18 cellular contexts compared by ENCODE assay signal in the genomic region with DNA sequence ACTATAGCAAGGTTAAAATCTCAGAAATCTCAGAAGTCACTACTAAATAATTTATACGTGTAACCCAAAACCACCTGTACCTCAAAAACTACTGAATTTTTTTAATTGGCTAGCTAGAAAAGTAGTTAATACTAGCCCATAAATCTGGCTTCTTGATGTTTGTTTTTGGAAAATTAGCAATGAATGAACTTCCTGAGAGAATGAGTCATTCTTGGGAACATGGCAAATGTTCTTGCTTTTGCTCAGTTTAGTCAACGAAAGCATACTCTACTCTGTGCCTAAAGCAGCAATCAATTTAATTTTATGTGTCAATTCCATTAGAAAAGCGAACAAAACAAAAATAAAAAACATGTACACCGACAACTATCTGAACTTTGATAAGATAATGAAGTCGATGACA.
DNase-seq lines count a peak whose midpoint lies in the region; ATAC-seq, FAIRE-seq and TF ChIP-seq lines count a peak whose summit lies in the region.
"Had no signal": no experiment of that assay in that cellular context is flagged by ENCODE, and none has a peak within 500 bp of the region (broad histone marks: within the 10 kb centered on the region; RNA-seq: fewer than 3 reads in every experiment).

No MANE protein-coding gene starts in this region.

- H3K4me3 ChIP-seq in RWPE2 (ENCODE audit: severe bottlenecking) = no peak overlapping the region
- no peak overlapping the region for H3K4me3 ChIP-seq in epithelial cell of proximal tubule (ENCODE audit: low read depth, low read length)
- no peak overlapping the region for H3K4me3 ChIP-seq in mesenchymal stem cell (ENCODE audit: insufficient read depth in 1 of 2, low read depth in 1 of 2, low read length in 2 of 2)
- H3K4me3 ChIP-seq: GM12878, lung, SJSA1 had no signal

- DNase-seq in ELR (ENCODE audit: low read depth) (peak; percentile 44), RWPE2 (ENCODE audit: low spot score) (no peak), epithelial cell of proximal tubule (ENCODE audit: low read depth) (peak; percentile 26), mesenchymal stem cell (peak; percentile 27), GM19239 (ENCODE audit: insufficient read length, low spot score) (no peak), SHP77 treated with DMSO at 0.1 percent for 48 hours (lab: John Stamatoyannopoulos, UW) (no peak), NCI-H128 (lab: John Stamatoyannopoulos, UW; ENCODE audit: unreplicated experiment) (no peak)
- DNase-seq: activated CD4-positive, CD25-positive, alpha-beta regulatory T cell; cerebellar nuclear complex; COR-L47; GDM1; NCI-H526 treated with DMSO at 0.1 percent for 48 hours; stimulated activated naive CD8-positive, alpha-beta T cell treated with anti-CD3 and anti-CD28 coated beads, Interleukin-15, amount 100 ng/mL, for 72 hours had no signal

- H3K36me3 ChIP-seq in RWPE2 (ENCODE audit: low read depth) (no peaks in the 10 kb centered on the region), mesenchymal stem cell (ENCODE audit: control insufficient read depth in 1 of 2, insufficient read depth in 2 of 2, low read depth in 1 of 2, low read length in 2 of 2) (no peaks in the 10 kb centered on the region)
- H3K36me3 ChIP-seq: SJSA1 had no signal

- no peak overlapping the region for H4K91ac ChIP-seq in mesenchymal stem cell (ENCODE audit: low read length)

- H2AFZ ChIP-seq in mesenchymal stem cell (ENCODE audit: low read depth, low read length) = no peak overlapping the region

- H3K18ac ChIP-seq in mesenchymal stem cell (ENCODE audit: low read depth in 1 of 2, low read length in 2 of 2) = no peak overlapping the region

- no peak overlapping the region for H3K4me2 ChIP-seq in mesenchymal stem cell (ENCODE audit: low read length, poor library complexity, severe bottlenecking)

- WGBS in mesenchymal stem cell = 62% methylated on average over 4 of the region's 5 CpGs

- ATAC-seq in RWPE2 (ENCODE audit: low read depth) (peak; percentile 55; the same call in 2 of the 3 replicates), HG02678 (IDR thresholded peaks at IDR 0.05; ENCODE audit: unreplicated experiment) (no peak)
- ATAC-seq: GM12878; sciatic nerve; stimulated activated naive CD8-positive, alpha-beta T cell treated with anti-CD3 and anti-CD28 coated beads, Interleukin-15, amount 100 ng/mL, for 72 hours had no signal

- no peak overlapping the region for H2BK15ac ChIP-seq in mesenchymal stem cell (ENCODE audit: low read depth, poor library complexity, severe bottlenecking)

- H2BK120ac ChIP-seq in mesenchymal stem cell (ENCODE audit: low read depth, low read length) = no peak overlapping the region

- H3K4me1 ChIP-seq in RWPE2 (ENCODE audit: insufficient read depth, poor library complexity, severe bottlenecking) (peaks cover 13% of the 10 kb centered on the region), mesenchymal stem cell (ENCODE audit: control insufficient read depth, insufficient read depth, low read depth, low read length) (no peaks in the 10 kb centered on the region)
- H3K4me1 ChIP-seq: SJSA1 had no signal

- no peak overlapping the region for H3K14ac ChIP-seq in mesenchymal stem cell (ENCODE audit: low read length in 2 of 2)

- no peaks in the 10 kb centered on the region for H3K79me1 ChIP-seq in mesenchymal stem cell (replicated peaks; ENCODE audit: low read length, poor library complexity, severe bottlenecking)

- H3K23ac ChIP-seq in mesenchymal stem cell (ENCODE audit: low read length in 2 of 2) = no peak overlapping the region

- no peak overlapping the region for H2BK12ac ChIP-seq in mesenchymal stem cell (ENCODE audit: low read length in 2 of 2)

- no peak overlapping the region for H3K4ac ChIP-seq in mesenchymal stem cell (ENCODE audit: low read depth in 1 of 2, low read length in 2 of 2)

- no peak overlapping the region for H3K9ac ChIP-seq in mesenchymal stem cell (ENCODE audit: low read length)

- no peak for FAIRE-seq in GM19239 (lab: Jason Lieb, UNC)
- FAIRE-seq: GM12878 had no signal

- H4K8ac ChIP-seq in mesenchymal stem cell (ENCODE audit: low read length) = no peak overlapping the region

- H2AK5ac ChIP-seq in mesenchymal stem cell (ENCODE audit: low read length, severe bottlenecking) = no peak overlapping the region

- no peak for TF ChIP-seq CTCF in RWPE2 (IDR thresholded peaks at IDR 0.05; ENCODE audit: poor library complexity, severe bottlenecking)
- TF ChIP-seq CTCF in epithelial cell of proximal tubule (conservative IDR thresholded peaks at IDR 0.05; ENCODE audit: low read depth, low read length) = no peak

- H3K9me3 ChIP-seq in RWPE2 (ENCODE audit: severe bottlenecking) (no peaks in the 10 kb centered on the region), mesenchymal stem cell (ENCODE audit: control insufficient read depth, low read length) (no peaks in the 10 kb centered on the region)
- H3K9me3 ChIP-seq: SJSA1 had no signal

- H2BK5ac ChIP-seq in mesenchymal stem cell (ENCODE audit: low read depth, low read length, poor library complexity, severe bottlenecking) = no peak overlapping the region

- no peaks in the 10 kb centered on the region for H3K27me3 ChIP-seq in RWPE2 (ENCODE audit: insufficient read depth, poor library complexity, severe bottlenecking)
- no peaks in the 10 kb centered on the region for H3K27me3 ChIP-seq in mesenchymal stem cell (ENCODE audit: control insufficient read depth in 1 of 2, insufficient read depth in 1 of 2, low read length in 2 of 2)
- H3K27me3 ChIP-seq: SJSA1 had no signal

- H3K27ac ChIP-seq in RWPE2 (ENCODE audit: poor library complexity, severe bottlenecking) (no peak overlapping the region), mesenchymal stem cell (ENCODE audit: low read length, poor library complexity, severe bottlenecking) (no peak overlapping the region)
- H3K27ac ChIP-seq: SJSA1 had no signal

Comparison
In these comparisons a context has a peak if more than half of its experiments do, and no peak if none do; other contexts are left out.
1. DNase-seq: peak in ELR (single experiment), epithelial cell of proximal tubule (single experiment) and mesenchymal stem cell (single experiment); none in RWPE2 (single experiment), GM19239 (single experiment), SHP77 treated with DMSO at 0.1 percent for 48 hours (single experiment) and NCI-H128 (single experiment).